1 cellular context compared by ENCODE assay signal in genomic region chr11:2305140-2305861, GRCh38.
TF ChIP-seq lines count a peak whose summit lies in the region.

No MANE protein-coding gene starts in this region.

TF ChIP-seq in HCT116, 20 proteins besides CTCF, POLR2A, EP300 and RAD21:
- TF ChIP-seq SRF (IDR thresholded peaks at IDR 0.05; ENCODE audit: low read depth) (no peak), REST (IDR thresholded peaks at IDR 0.05; ENCODE audit: low read depth) (no peak), JUND (IDR thresholded peaks at IDR 0.05) (no peak), EZH2phosphoT487 (IDR thresholded peaks at IDR 0.05; ENCODE audit: borderline replicate concordance) (no peak), CBX3 (IDR thresholded peaks at IDR 0.05; ENCODE audit: low read depth) (no peak), SIN3A (IDR thresholded peaks at IDR 0.05; ENCODE audit: low read depth) (no peak), FOSL1 (IDR thresholded peaks at IDR 0.05; ENCODE audit: low read depth) (no peak), POLR2AphosphoS5 (IDR thresholded peaks at IDR 0.05; ENCODE audit: low read depth, low read length) (no peak)
